8 cellular contexts compared by ENCODE assay signal in genomic region chr11:117818036-117818858, GRCh38. TPM values are rescaled to one million over a fixed set of nuclear protein-coding genes. Genes with fewer than 3 reads are reported as not detected.
A peak's percentile ranks its signal among the peaks of the same experiment; 100 is the strongest.
DNase-seq lines count a peak whose midpoint lies in the region; ATAC-seq and TF ChIP-seq lines count a peak whose summit lies in the region.

No MANE protein-coding gene starts in this region.

- H3K4me1 ChIP-seq in A673 (ENCODE audit: insufficient read depth, low read length, poor library complexity, severe bottlenecking) = peaks cover 35% of the 10 kb centered on the region
- no peaks in the 10 kb centered on the region for H3K4me1 ChIP-seq in fibroblast of lung (ENCODE audit: control insufficient read depth, extremely low read depth, insufficient read depth, low read length)

- TF ChIP-seq CTCF in A673 (conservative IDR thresholded peaks at IDR 0.05; ENCODE audit: low read depth, low read length) (peak; percentile 3; the same call in 1 of the 2 replicates), activated B cell treated with CpG ODN at 0.5 μM for 24 hours (IDR thresholded peaks at IDR 0.05) (no peak), fibroblast of lung (conservative IDR thresholded peaks at IDR 0.05 in 1 of 2, IDR thresholded peaks at IDR 0.05 in 1 of 2; ENCODE audit: low read depth in 1 of 2, low read length in 2 of 2) (no peak)

- H3K79me2 ChIP-seq in fibroblast of lung (ENCODE audit: control insufficient read depth, insufficient read depth, low read length) = no peaks in the 10 kb centered on the region

- H4K20me1 ChIP-seq in fibroblast of lung (ENCODE audit: control insufficient read depth, extremely low read depth, insufficient read depth, low read length) = no peaks in the 10 kb centered on the region

- no peak overlapping the region for H3K4me2 ChIP-seq in fibroblast of lung (ENCODE audit: extremely low read depth, insufficient read depth, low read length)

- no peak overlapping the region for H3K9ac ChIP-seq in fibroblast of lung (ENCODE audit: insufficient read depth, low read length)

- peak overlapping the region; percentile 88 for H3K4me3 Mint-ChIP-seq in activated B cell treated with CpG ODN at 0.5 μM for 24 hours
- peak overlapping the region; percentile 91 to 96 for H3K4me3 Mint-ChIP-seq in stimulated activated naive CD8-positive, alpha-beta T cell treated with anti-CD3 and anti-CD28 coated beads, Interleukin-15, amount 100 ng/mL, for 72 hours

- H3K27ac ChIP-seq in A673 (ENCODE audit: low read depth, low read length, poor library complexity, severe bottlenecking) (no peak overlapping the region), fibroblast of lung (ENCODE audit: insufficient read depth, low read length) (no peak overlapping the region)

- BruUV-seq in A673 (replicated peaks; lab: Mats Ljungman, UMichigan) = no TSS peak

- H2AFZ ChIP-seq in fibroblast of lung (ENCODE audit: low read length) = no peak overlapping the region

- no peaks in the 10 kb centered on the region for H3K36me3 Mint-ChIP-seq in activated B cell treated with CpG ODN at 0.5 μM for 24 hours (ENCODE audit: low read depth)

- POLR2A ChIA-PET in A673 (lab: Charles Lee; ENCODE audit: low non-redundant PET) = interaction anchor here (0.6 kb wide), 1 partner anchor 494 kb away, joined by 3 read pairs; no protein-coding TSS in a partner anchor
- POLR2A ChIA-PET in activated B cell treated with CpG ODN at 0.5 μM for 24 hours (lab: Charles Lee) = interaction anchor here (0.7 to 6.6 kb wide), 15 partner anchors 10 to 587 kb away, joined by 3 to 132 read pairs (median 27); partner anchors contain the start of genes CEP164, IL10RA, PCSK7 and RNF214

- CTCF ChIA-PET in A673 (lab: Charles Lee) (interaction anchor here (0.5 to 4.4 kb wide), 18 partner anchors 9 to 438 kb away, joined by 3 to 41 read pairs (median 4); no protein-coding TSS in a partner anchor), activated B cell treated with CpG ODN at 0.5 μM for 24 hours (lab: Charles Lee) (interaction anchor here (0.8 to 11.0 kb wide), 20 partner anchors 10 to 587 kb away, joined by 3 to 265 read pairs (median 4); no protein-coding TSS in a partner anchor)

- H3K4me3 ChIP-seq in A673 (ENCODE audit: low read depth, low read length, poor library complexity, severe bottlenecking) (no peak overlapping the region), fibroblast of lung (replicated peaks in 1 of 4; ENCODE audit: control extremely low read depth in 1 of 4, insufficient read depth in 1 of 4, low read depth in 3 of 4, low read length in 4 of 4) (no peak overlapping the region)

- H3K27me3 ChIP-seq in A673 (replicated peaks; ENCODE audit: insufficient read depth, low read depth, low read length, poor library complexity) = no peaks in the 10 kb centered on the region
- H3K27me3 ChIP-seq in fibroblast of lung (ENCODE audit: control insufficient read depth, insufficient read depth, low read length) = no peaks in the 10 kb centered on the region

- DNase-seq in A673 (ENCODE audit: low spot score) (no peak), activated B cell treated with CpG ODN at 0.5 μM for 24 hours (no peak), fibroblast of lung (ENCODE audit: low read depth in 2 of 2) (peak; percentile 31 to 43), NCI-H146 (lab: John Stamatoyannopoulos, UW) (no peak), activated gamma-delta T cell treated with Interleukin-2 at 50 U/mL for 16 hours (no peak)
- peak; percentile 83 to 93 for DNase-seq in stimulated activated naive CD8-positive, alpha-beta T cell treated with anti-CD3 and anti-CD28 coated beads, Interleukin-15, amount 100 ng/mL, for 72 hours

- H3K27me3 Mint-ChIP-seq in activated B cell treated with CpG ODN at 0.5 μM for 24 hours = peaks cover 3% of the 10 kb centered on the region
- no peaks in the 10 kb centered on the region for H3K27me3 Mint-ChIP-seq in stimulated activated naive CD8-positive, alpha-beta T cell treated with anti-CD3 and anti-CD28 coated beads, Interleukin-15, amount 100 ng/mL, for 72 hours

- peaks cover 74% of the 10 kb centered on the region for H3K4me1 Mint-ChIP-seq in activated B cell treated with CpG ODN at 0.5 μM for 24 hours
- peaks cover 95% of the 10 kb centered on the region for H3K4me1 Mint-ChIP-seq in stimulated activated naive CD8-positive, alpha-beta T cell treated with anti-CD3 and anti-CD28 coated beads, Interleukin-15, amount 100 ng/mL, for 72 hours

- H3K9me3 ChIP-seq in A673 (ENCODE audit: low read depth, low read length, poor library complexity, severe bottlenecking) (no peaks in the 10 kb centered on the region), fibroblast of lung (ENCODE audit: control insufficient read depth, insufficient read depth, low read depth, low read length) (no peaks in the 10 kb centered on the region)

- intact Hi-C loops in A673 (cut with micrococcal nuclease; ENCODE audit: unreplicated experiment) = loop anchor here (5.0 kb wide), 1 partner anchor 586 kb away; the partner anchor contains the start of genes PCSK7 and RNF214
- intact Hi-C loops in activated B cell treated with CpG ODN at 0.5 μM for 24 hours (cut with micrococcal nuclease) = loop anchor here (5.0 kb wide), 1 partner anchor 491 kb away; the partner anchor contains the start of gene CEP164

- ATAC-seq in GM21825 (IDR thresholded peaks at IDR 0.05; ENCODE audit: unreplicated experiment) = peak; percentile 17
- peak; percentile 10 for ATAC-seq in activated B cell treated with CpG ODN at 0.5 μM for 24 hours (ENCODE audit: low read depth)
- peak; percentile 77 for ATAC-seq in stimulated activated naive CD8-positive, alpha-beta T cell treated with anti-CD3 and anti-CD28 coated beads, Interleukin-15, amount 100 ng/mL, for 72 hours
- ATAC-seq in HG03039 (IDR thresholded peaks at IDR 0.05; ENCODE audit: unreplicated experiment) = no peak

- no peaks in the 10 kb centered on the region for H3K9me3 Mint-ChIP-seq in activated B cell treated with CpG ODN at 0.5 μM for 24 hours
- no peaks in the 10 kb centered on the region for H3K9me3 Mint-ChIP-seq in stimulated activated naive CD8-positive, alpha-beta T cell treated with anti-CD3 and anti-CD28 coated beads, Interleukin-15, amount 100 ng/mL, for 72 hours

- peak overlapping the region; percentile 97 for H3K27ac Mint-ChIP-seq in activated B cell treated with CpG ODN at 0.5 μM for 24 hours
- peak overlapping the region; percentile 99 to 100 for H3K27ac Mint-ChIP-seq in stimulated activated naive CD8-positive, alpha-beta T cell treated with anti-CD3 and anti-CD28 coated beads, Interleukin-15, amount 100 ng/mL, for 72 hours

- H3K36me3 ChIP-seq in A673 (ENCODE audit: insufficient read depth, low read length, poor library complexity, severe bottlenecking) (no peaks in the 10 kb centered on the region), fibroblast of lung (ENCODE audit: control insufficient read depth, insufficient read depth, low read length) (no peaks in the 10 kb centered on the region)

RNA-seq across cellular contexts. Expression of gene FXYD2, which starts 6.3 kb away (rescaled TPM):
- total RNA-seq in A673 (2021) (not detected in 2 replicates), activated B cell treated with CpG ODN at 0.5 μM for 24 hours (40.4 and 44.6 TPM in 2 replicates), fibroblast of lung (0.33 and 0.51 TPM in 2 replicates)
- polyA plus RNA-seq in fibroblast of lung = 0.18 and 0.40 TPM in 2 replicates
- 1.2 TPM in 1 of 2 replicates, not detected in the other for polyA plus RNA-seq in fibroblast of lung (2012)
- polyA minus RNA-seq in fibroblast of lung (ENCODE audit: low replicate concordance) = not detected in 2 replicates

RNA-seq across cellular contexts. Expression of gene DSCAML1, which starts 21.2 kb away (rescaled TPM):
- not detected in 2 replicates for total RNA-seq in A673 (2021)
- 1.5 and 3.6 TPM in 2 replicates for total RNA-seq in activated B cell treated with CpG ODN at 0.5 μM for 24 hours
- 0.26 TPM in 1 of 2 replicates, not detected in the other for total RNA-seq in fibroblast of lung
- polyA plus RNA-seq in fibroblast of lung = not detected in 2 replicates
- not detected in 2 replicates for polyA plus RNA-seq in fibroblast of lung (2012)
- not detected in 2 replicates for polyA minus RNA-seq in fibroblast of lung (ENCODE audit: low replicate concordance)

RNA-seq across cellular contexts. Expression of gene FXYD6, which starts 58.2 kb away (rescaled TPM):
- 12.2 and 12.9 TPM in 2 replicates for total RNA-seq in A673 (2021)
- not detected in 2 replicates for total RNA-seq in activated B cell treated with CpG ODN at 0.5 μM for 24 hours
- 5.1 and 8.0 TPM in 2 replicates for total RNA-seq in fibroblast of lung
- polyA plus RNA-seq in fibroblast of lung = 0.43 and 11.5 TPM in 2 replicates
- polyA plus RNA-seq in fibroblast of lung (2012) = 0.21 and 7.2 TPM in 2 replicates
- polyA minus RNA-seq in fibroblast of lung (ENCODE audit: low replicate concordance) = 11.4 TPM in 1 of 2 replicates, not detected in the other

Comparison
In these comparisons a context has a peak if more than half of its experiments do, and no peak if none do; other contexts are left out.
1. DNase-seq: peak in fibroblast of lung (2 of 2) and stimulated activated naive CD8-positive, alpha-beta T cell treated with anti-CD3 and anti-CD28 coated beads, Interleukin-15, amount 100 ng/mL, for 72 hours (2 of 2); none in A673 (single experiment), activated B cell treated with CpG ODN at 0.5 μM for 24 hours (single experiment), NCI-H146 (single experiment) and activated gamma-delta T cell treated with Interleukin-2 at 50 U/mL for 16 hours (single experiment).
2. RNA of gene FXYD2, which starts 6.3 kb away (total RNA-seq): 40.4 to 44.6 TPM in activated B cell treated with CpG ODN at 0.5 μM for 24 hours; 0.33 to 0.51 TPM in fibroblast of lung and not detected in A673; every median in the first group is over 10 times any median in the second.